ENCODE assay signal across 25 cellular contexts in genomic region chrX:1086444-1087409, GRCh38.
DNase-seq lines count a peak whose midpoint lies in the region; ATAC-seq and TF ChIP-seq lines count a peak whose summit lies in the region.
"Had no signal": no experiment of that assay in that cellular context is flagged by ENCODE, and none has a peak within 500 bp of the region (broad histone marks: within the 10 kb centered on the region; RNA-seq: fewer than 3 reads in every experiment).

No MANE protein-coding gene starts in this region.

- H3K4me3 Mint-ChIP-seq in activated CD4-positive, alpha-beta T cell treated with anti-CD3 and anti-CD28 coated beads for 36 hours, result no peak overlapping the region
- H3K4me3 Mint-ChIP-seq in activated T-helper 17 cell treated with anti-CD3 and anti-CD28 coated beads, Interleukin-2, amount 50 U/mL, for 72 hours, result no peak overlapping the region
- H3K4me3 Mint-ChIP-seq: natural killer cell had no signal

- H3K36me3 Mint-ChIP-seq in activated CD4-positive, alpha-beta T cell treated with anti-CD3 and anti-CD28 coated beads for 36 hours (ENCODE audit: low read depth), result no peaks in the 10 kb centered on the region
- no peaks in the 10 kb centered on the region for H3K36me3 Mint-ChIP-seq in activated T-helper 17 cell treated with anti-CD3 and anti-CD28 coated beads, Interleukin-2, amount 50 U/mL, for 72 hours (ENCODE audit: low read depth)
- H3K36me3 Mint-ChIP-seq: natural killer cell had no signal

- TF ChIP-seq CTCF in HFF-Myc (IDR thresholded peaks at IDR 0.05; ENCODE audit: low read depth, low read length, missing control alignments) (no peak), colonic mucosa (IDR thresholded peaks at IDR 0.05) (no peak)

- no peaks in the 10 kb centered on the region for H3K4me1 ChIP-seq in colonic mucosa
- H3K4me1 ChIP-seq: heart right ventricle, prostate gland, SJCRH30, spleen, upper lobe of right lung had no signal

- CTCF ChIA-PET in activated CD4-positive, alpha-beta T cell treated with anti-CD3 and anti-CD28 coated beads for 36 hours (lab: Charles Lee), result no interaction called here

- no peak overlapping the region for H3K4me3 ChIP-seq in HFF-Myc (replicated peaks; ENCODE audit: low read depth, low read length)
- no peak overlapping the region for H3K4me3 ChIP-seq in colonic mucosa
- H3K4me3 ChIP-seq: cardiac muscle cell, heart right ventricle, lung, prostate gland, SJCRH30, spleen, upper lobe of right lung had no signal

- H3K27ac ChIP-seq in colonic mucosa, result no peak overlapping the region
- H3K27ac ChIP-seq: C4-2B, cardiac muscle cell, heart right ventricle, prostate gland, SJCRH30, spleen, upper lobe of right lung had no signal

- peak; percentile 69 for ATAC-seq in activated CD4-positive, alpha-beta T cell treated with anti-CD3 and anti-CD28 coated beads for 36 hours
- ATAC-seq in activated T-helper 17 cell treated with anti-CD3 and anti-CD28 coated beads, Interleukin-2, amount 50 U/mL, for 72 hours (replicated peaks), result peak; percentile 70
- no peak for ATAC-seq in HG03565 (IDR thresholded peaks at IDR 0.05; ENCODE audit: unreplicated experiment)
- ATAC-seq: upper lobe of right lung had no signal

- H3K9me3 ChIP-seq in colonic mucosa, result no peaks in the 10 kb centered on the region
- H3K9me3 ChIP-seq: prostate gland, SJCRH30, upper lobe of right lung had no signal

- intact Hi-C loops in activated CD4-positive, alpha-beta T cell treated with anti-CD3 and anti-CD28 coated beads for 36 hours (cut with DNase I, micrococcal nuclease), result no loop called here
- intact Hi-C loops in posterior vena cava (cut with DNase I) (no loop called here), colonic mucosa (cut with DNase I) (no loop called here)

- DNase-seq in activated CD4-positive, alpha-beta T cell treated with anti-CD3 and anti-CD28 coated beads for 36 hours, result peak; percentile 9
- DNase-seq in activated CD4-positive, alpha-beta T cell treated with anti-CD3 and anti-CD28 coated beads for 1 hour, result no peak
- DNase-seq in HFF-Myc (ENCODE audit: extremely low read depth, low read depth) (peak; percentile 60), posterior vena cava (ENCODE audit: low spot score) (peak; percentile 16), cerebellum (ENCODE audit: low spot score) (no peak), colonic mucosa (no peak)
- DNase-seq: 8988T; activated CD4-positive, alpha-beta T cell treated with anti-CD3 and anti-CD28 coated beads, Interleukin-2, amount 50 U/mL, for 1 hour; activated T-cell treated with anti-CD3 and anti-CD28 coated beads, Interleukin-2, amount 50 U/mL, for 1 hour; effector CD4-positive, alpha-beta T cell; heart right ventricle; natural killer cell; NCI-H2029; NCI-H510A treated with DMSO at 0.1 percent for 48 hours; SJCRH30; stimulated activated naive CD4-positive, alpha-beta T cell; T-helper 9 cell; upper lobe of right lung had no signal

- no peak overlapping the region for H3K9ac ChIP-seq in colonic mucosa (ENCODE audit: low read depth in 2 of 2, low read length in 2 of 2)

- no peaks in the 10 kb centered on the region for H3K4me1 Mint-ChIP-seq in activated CD4-positive, alpha-beta T cell treated with anti-CD3 and anti-CD28 coated beads for 36 hours
- no peaks in the 10 kb centered on the region for H3K4me1 Mint-ChIP-seq in activated T-helper 17 cell treated with anti-CD3 and anti-CD28 coated beads, Interleukin-2, amount 50 U/mL, for 72 hours
- H3K4me1 Mint-ChIP-seq: natural killer cell had no signal

- H3K27me3 ChIP-seq in colonic mucosa, result no peaks in the 10 kb centered on the region
- H3K27me3 ChIP-seq: cardiac muscle cell, upper lobe of right lung had no signal

- H3K27ac Mint-ChIP-seq in activated CD4-positive, alpha-beta T cell treated with anti-CD3 and anti-CD28 coated beads for 36 hours, result no peak overlapping the region
- no peak overlapping the region for H3K27ac Mint-ChIP-seq in activated T-helper 17 cell treated with anti-CD3 and anti-CD28 coated beads, Interleukin-2, amount 50 U/mL, for 72 hours
- H3K27ac Mint-ChIP-seq: natural killer cell had no signal

- POLR2A ChIA-PET in activated CD4-positive, alpha-beta T cell treated with anti-CD3 and anti-CD28 coated beads for 36 hours (lab: Charles Lee), result no interaction called here

- peaks cover 24% of the 10 kb centered on the region for H3K9me3 Mint-ChIP-seq in activated CD4-positive, alpha-beta T cell treated with anti-CD3 and anti-CD28 coated beads for 36 hours (ENCODE audit: low read depth)
- peaks cover 21% of the 10 kb centered on the region for H3K9me3 Mint-ChIP-seq in activated T-helper 17 cell treated with anti-CD3 and anti-CD28 coated beads, Interleukin-2, amount 50 U/mL, for 72 hours

- no peaks in the 10 kb centered on the region for H3K36me3 ChIP-seq in colonic mucosa
- H3K36me3 ChIP-seq: cardiac muscle cell, heart right ventricle, prostate gland, SJCRH30, spleen, upper lobe of right lung had no signal

- H3K27me3 Mint-ChIP-seq in activated CD4-positive, alpha-beta T cell treated with anti-CD3 and anti-CD28 coated beads for 36 hours, result peaks cover 6% of the 10 kb centered on the region
- peaks cover 18% of the 10 kb centered on the region for H3K27me3 Mint-ChIP-seq in activated T-helper 17 cell treated with anti-CD3 and anti-CD28 coated beads, Interleukin-2, amount 50 U/mL, for 72 hours

Comparison
In these comparisons a context has a peak if more than half of its experiments do, and no peak if none do; other contexts are left out.
1. DNase-seq: peak in activated CD4-positive, alpha-beta T cell treated with anti-CD3 and anti-CD28 coated beads for 36 hours (single experiment), HFF-Myc (single experiment) and posterior vena cava (single experiment); none in activated CD4-positive, alpha-beta T cell treated with anti-CD3 and anti-CD28 coated beads for 1 hour (single experiment), cerebellum (single experiment) and colonic mucosa (single experiment).